ENCODE assay signal across 8 cellular contexts in the genomic region with DNA sequence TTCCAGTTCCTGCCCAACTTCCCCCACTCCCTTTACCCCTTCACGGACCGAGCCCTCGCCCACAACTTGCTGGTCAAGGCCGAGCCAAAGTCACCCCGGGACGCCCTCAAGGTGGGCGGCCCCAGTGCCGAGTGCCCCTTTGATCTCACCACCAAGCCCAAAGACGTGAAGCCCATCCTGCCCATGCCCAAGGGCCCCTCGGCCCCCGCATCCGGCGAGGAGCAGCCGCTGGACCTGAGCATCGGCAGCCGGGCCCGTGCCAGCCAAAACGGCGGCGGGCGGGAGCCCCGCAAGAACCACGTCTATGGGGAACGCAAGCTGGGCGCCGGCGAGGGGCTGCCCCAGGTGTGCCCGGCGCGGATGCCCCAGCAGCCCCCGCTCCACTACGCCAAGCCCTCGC. TPM values are rescaled to one million over a fixed set of nuclear protein-coding genes. Genes with fewer than 3 reads are reported as not detected.
"Had no signal": no experiment of that assay in that cellular context is flagged by ENCODE, and none has a peak within 500 bp of the region (broad histone marks: within the 10 kb centered on the region; RNA-seq: fewer than 3 reads in every experiment).

No MANE protein-coding gene starts in this region.

- FAIRE-seq: G401.6, GM12878, GM12891, GM12892, GM18507, GM19239 had no signal

- H3K4me3 ChIP-seq: GM12878 had no signal

- ATAC-seq: GM12878 had no signal

- DNase-seq: GDM1, GF-D8 had no signal

RNA-seq across cellular contexts. Expression of a gene that starts 42.1 kb away (rescaled TPM):
- total RNA-seq: GM12878 had no signal
- polyA plus RNA-seq: GM12878 had no signal
